Comparison of ENCODE assay signal across 1 cellular context in the genomic region with DNA sequence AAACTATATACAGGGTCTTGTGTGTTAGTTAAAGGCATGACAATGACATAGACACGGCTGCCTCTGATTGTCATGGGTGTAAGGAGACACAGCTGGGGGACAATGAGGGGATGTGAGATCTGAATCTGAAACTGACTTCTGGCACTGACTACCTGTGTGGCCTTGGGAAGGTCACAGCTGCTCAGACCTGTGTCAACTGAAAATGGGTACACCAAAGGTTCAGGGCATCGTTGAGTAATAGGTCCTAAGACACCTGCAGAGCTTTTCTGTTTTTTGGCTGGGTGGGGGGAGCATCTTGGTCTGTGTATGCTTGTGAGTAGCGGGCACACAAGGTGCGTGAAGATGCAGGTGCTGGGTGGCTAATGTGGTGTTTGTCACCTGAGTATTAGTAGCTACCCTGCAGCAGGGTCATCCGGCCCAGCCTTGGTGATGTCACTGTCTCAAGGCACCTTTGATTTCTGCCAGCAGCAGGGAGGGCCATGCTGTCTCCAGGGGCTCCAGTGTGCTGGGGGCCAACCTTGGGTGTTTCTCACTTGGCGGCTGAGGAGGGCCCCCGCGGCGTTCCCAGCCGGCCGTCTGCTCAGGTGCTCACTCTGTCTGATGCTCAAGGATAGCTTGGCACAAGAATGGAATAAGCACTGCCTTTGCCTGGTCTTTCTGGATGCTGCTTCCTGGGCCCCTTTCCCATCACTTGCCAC.
TF ChIP-seq lines count a peak whose summit lies in the region.

No MANE protein-coding gene starts in this region.

TF ChIP-seq in H1, 55 proteins besides CTCF, POLR2A, EP300 and RAD21:
- TF ChIP-seq GABPA (IDR thresholded peaks at IDR 0.05; ENCODE audit: borderline replicate concordance, insufficient read depth, low read length) = no peak
- no peak for TF ChIP-seq JUN (IDR thresholded peaks at IDR 0.05; ENCODE audit: low read depth, low read length)
- TF ChIP-seq ASH2L (IDR thresholded peaks at IDR 0.05; ENCODE audit: low read length) = no peak
- TF ChIP-seq SIX5 (IDR thresholded peaks at IDR 0.05; ENCODE audit: low read depth, low read length) = no peak
- no peak for TF ChIP-seq JUND (IDR thresholded peaks at IDR 0.05; ENCODE audit: low read length)
- TF ChIP-seq MAFK (IDR thresholded peaks at IDR 0.05; ENCODE audit: low read depth, low read length) = no peak
- TF ChIP-seq SAP30 (IDR thresholded peaks at IDR 0.05; ENCODE audit: insufficient read depth, insufficient replicate concordance, low read length) = no peak
- TF ChIP-seq CREB1 (IDR thresholded peaks at IDR 0.05) = no peak
- no peak for TF ChIP-seq ZNF274 (IDR thresholded peaks at IDR 0.05; ENCODE audit: borderline replicate concordance, extremely low read depth, low read length)
- TF ChIP-seq POU5F1 (IDR thresholded peaks at IDR 0.05; ENCODE audit: low read depth, low read length) = no peak
- no peak for TF ChIP-seq FOSL1 (IDR thresholded peaks at IDR 0.05; ENCODE audit: insufficient read depth, low read depth, low read length)
- no peak for TF ChIP-seq NRF1 (IDR thresholded peaks at IDR 0.05; ENCODE audit: low read depth, low read length)
- TF ChIP-seq CHD2 (IDR thresholded peaks at IDR 0.05; ENCODE audit: low read length) = no peak
- TF ChIP-seq HDAC6 (IDR thresholded peaks at IDR 0.05; ENCODE audit: low read depth, low read length) = no peak
- TF ChIP-seq RFX5 (IDR thresholded peaks at IDR 0.05; ENCODE audit: borderline replicate concordance, low read depth, low read length) = no peak
- TF ChIP-seq, protein P1, sequence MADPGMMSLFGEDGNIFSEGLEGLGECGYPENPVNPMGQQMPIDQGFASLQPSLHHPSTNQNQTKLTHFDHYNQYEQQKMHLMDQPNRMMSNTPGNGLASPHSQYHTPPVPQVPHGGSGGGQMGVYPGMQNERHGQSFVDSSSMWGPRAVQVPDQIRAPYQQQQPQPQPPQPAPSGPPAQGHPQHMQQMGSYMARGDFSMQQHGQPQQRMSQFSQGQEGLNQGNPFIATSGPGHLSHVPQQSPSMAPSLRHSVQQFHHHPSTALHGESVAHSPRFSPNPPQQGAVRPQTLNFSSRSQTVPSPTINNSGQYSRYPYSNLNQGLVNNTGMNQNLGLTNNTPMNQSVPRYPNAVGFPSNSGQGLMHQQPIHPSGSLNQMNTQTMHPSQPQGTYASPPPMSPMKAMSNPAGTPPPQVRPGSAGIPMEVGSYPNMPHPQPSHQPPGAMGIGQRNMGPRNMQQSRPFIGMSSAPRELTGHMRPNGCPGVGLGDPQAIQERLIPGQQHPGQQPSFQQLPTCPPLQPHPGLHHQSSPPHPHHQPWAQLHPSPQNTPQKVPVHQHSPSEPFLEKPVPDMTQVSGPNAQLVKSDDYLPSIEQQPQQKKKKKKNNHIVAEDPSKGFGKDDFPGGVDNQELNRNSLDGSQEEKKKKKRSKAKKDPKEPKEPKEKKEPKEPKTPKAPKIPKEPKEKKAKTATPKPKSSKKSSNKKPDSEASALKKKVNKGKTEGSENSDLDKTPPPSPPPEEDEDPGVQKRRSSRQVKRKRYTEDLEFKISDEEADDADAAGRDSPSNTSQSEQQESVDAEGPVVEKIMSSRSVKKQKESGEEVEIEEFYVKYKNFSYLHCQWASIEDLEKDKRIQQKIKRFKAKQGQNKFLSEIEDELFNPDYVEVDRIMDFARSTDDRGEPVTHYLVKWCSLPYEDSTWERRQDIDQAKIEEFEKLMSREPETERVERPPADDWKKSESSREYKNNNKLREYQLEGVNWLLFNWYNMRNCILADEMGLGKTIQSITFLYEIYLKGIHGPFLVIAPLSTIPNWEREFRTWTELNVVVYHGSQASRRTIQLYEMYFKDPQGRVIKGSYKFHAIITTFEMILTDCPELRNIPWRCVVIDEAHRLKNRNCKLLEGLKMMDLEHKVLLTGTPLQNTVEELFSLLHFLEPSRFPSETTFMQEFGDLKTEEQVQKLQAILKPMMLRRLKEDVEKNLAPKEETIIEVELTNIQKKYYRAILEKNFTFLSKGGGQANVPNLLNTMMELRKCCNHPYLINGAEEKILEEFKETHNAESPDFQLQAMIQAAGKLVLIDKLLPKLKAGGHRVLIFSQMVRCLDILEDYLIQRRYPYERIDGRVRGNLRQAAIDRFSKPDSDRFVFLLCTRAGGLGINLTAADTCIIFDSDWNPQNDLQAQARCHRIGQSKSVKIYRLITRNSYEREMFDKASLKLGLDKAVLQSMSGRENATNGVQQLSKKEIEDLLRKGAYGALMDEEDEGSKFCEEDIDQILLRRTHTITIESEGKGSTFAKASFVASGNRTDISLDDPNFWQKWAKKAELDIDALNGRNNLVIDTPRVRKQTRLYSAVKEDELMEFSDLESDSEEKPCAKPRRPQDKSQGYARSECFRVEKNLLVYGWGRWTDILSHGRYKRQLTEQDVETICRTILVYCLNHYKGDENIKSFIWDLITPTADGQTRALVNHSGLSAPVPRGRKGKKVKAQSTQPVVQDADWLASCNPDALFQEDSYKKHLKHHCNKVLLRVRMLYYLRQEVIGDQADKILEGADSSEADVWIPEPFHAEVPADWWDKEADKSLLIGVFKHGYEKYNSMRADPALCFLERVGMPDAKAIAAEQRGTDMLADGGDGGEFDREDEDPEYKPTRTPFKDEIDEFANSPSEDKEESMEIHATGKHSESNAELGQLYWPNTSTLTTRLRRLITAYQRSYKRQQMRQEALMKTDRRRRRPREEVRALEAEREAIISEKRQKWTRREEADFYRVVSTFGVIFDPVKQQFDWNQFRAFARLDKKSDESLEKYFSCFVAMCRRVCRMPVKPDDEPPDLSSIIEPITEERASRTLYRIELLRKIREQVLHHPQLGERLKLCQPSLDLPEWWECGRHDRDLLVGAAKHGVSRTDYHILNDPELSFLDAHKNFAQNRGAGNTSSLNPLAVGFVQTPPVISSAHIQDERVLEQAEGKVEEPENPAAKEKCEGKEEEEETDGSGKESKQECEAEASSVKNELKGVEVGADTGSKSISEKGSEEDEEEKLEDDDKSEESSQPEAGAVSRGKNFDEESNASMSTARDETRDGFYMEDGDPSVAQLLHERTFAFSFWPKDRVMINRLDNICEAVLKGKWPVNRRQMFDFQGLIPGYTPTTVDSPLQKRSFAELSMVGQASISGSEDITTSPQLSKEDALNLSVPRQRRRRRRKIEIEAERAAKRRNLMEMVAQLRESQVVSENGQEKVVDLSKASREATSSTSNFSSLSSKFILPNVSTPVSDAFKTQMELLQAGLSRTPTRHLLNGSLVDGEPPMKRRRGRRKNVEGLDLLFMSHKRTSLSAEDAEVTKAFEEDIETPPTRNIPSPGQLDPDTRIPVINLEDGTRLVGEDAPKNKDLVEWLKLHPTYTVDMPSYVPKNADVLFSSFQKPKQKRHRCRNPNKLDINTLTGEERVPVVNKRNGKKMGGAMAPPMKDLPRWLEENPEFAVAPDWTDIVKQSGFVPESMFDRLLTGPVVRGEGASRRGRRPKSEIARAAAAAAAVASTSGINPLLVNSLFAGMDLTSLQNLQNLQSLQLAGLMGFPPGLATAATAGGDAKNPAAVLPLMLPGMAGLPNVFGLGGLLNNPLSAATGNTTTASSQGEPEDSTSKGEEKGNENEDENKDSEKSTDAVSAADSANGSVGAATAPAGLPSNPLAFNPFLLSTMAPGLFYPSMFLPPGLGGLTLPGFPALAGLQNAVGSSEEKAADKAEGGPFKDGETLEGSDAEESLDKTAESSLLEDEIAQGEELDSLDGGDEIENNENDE (IDR thresholded peaks at IDR 0.05; ENCODE audit: insufficient replicate concordance, low read length) = no peak
- TF ChIP-seq, protein P2, sequence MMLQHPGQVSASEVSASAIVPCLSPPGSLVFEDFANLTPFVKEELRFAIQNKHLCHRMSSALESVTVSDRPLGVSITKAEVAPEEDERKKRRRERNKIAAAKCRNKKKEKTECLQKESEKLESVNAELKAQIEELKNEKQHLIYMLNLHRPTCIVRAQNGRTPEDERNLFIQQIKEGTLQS (IDR thresholded peaks at IDR 0.05; ENCODE audit: insufficient read depth, low read depth, low read length) = no peak
- TF ChIP-seq, protein P3, sequence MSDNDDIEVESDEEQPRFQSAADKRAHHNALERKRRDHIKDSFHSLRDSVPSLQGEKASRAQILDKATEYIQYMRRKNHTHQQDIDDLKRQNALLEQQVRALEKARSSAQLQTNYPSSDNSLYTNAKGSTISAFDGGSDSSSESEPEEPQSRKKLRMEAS (IDR thresholded peaks at IDR 0.05) = no peak
